ENCODE assay signal across 10 cellular contexts in genomic region chr11:20243974-20244373, GRCh38.
A peak's percentile ranks its signal among the peaks of the same experiment; 100 is the strongest.
DNase-seq lines count a peak whose midpoint lies in the region; TF ChIP-seq lines count a peak whose summit lies in the region.
"Had no signal": no experiment of that assay in that cellular context is flagged by ENCODE, and none has a peak within 500 bp of the region (broad histone marks: within the 10 kb centered on the region; RNA-seq: fewer than 3 reads in every experiment).

No MANE protein-coding gene starts in this region.

- no peak overlapping the region for H3K27ac Mint-ChIP-seq in progenitor cell of endocrine pancreas

- DNase-seq in DMS53 (lab: John Stamatoyannopoulos, UW) (peak; percentile 30), DMS53 treated with DMSO at 0.1 percent for 48 hours (lab: John Stamatoyannopoulos, UW; ENCODE audit: unreplicated experiment) (no peak), MM.1S (no peak), cardiac fibroblast (ENCODE audit: low read depth in 2 of 2) (peak; percentile 7 to 8), progenitor cell of endocrine pancreas (ENCODE audit: low spot score, unreplicated experiment) (no peak), NCI-H2107 (lab: John Stamatoyannopoulos, UW) (no peak), NCI-H446 treated with DMSO at 0.1 percent for 48 hours (lab: John Stamatoyannopoulos, UW) (no peak)
- no peak for DNase-seq in activated T-cell treated with anti-CD3 and anti-CD28 coated beads, Interleukin-2, amount 50 U/mL, for 1 hour
- DNase-seq: amniotic stem cell, NCI-H1930 had no signal

- no peaks in the 10 kb centered on the region for H3K79me2 ChIP-seq in MM.1S (ENCODE audit: low read length)

- no peak overlapping the region for H3K27ac ChIP-seq in MM.1S (ENCODE audit: low read length)

- TF ChIP-seq CTCF in MM.1S (IDR thresholded peaks at IDR 0.05; ENCODE audit: low read length) (peak; percentile 32), cardiac fibroblast (IDR thresholded peaks at IDR 0.05; ENCODE audit: low read depth, low read length) (peak; percentile 42), progenitor cell of endocrine pancreas (IDR thresholded peaks at IDR 0.05; ENCODE audit: unreplicated experiment) (peak; percentile 55)

- peaks cover 25% of the 10 kb centered on the region for H3K27me3 Mint-ChIP-seq in progenitor cell of endocrine pancreas

- no peaks in the 10 kb centered on the region for H3K36me3 ChIP-seq in MM.1S (replicated peaks; ENCODE audit: insufficient read depth, low read length)

- no peaks in the 10 kb centered on the region for H3K4me1 ChIP-seq in MM.1S (ENCODE audit: low read length)

- no peaks in the 10 kb centered on the region for H3K36me3 Mint-ChIP-seq in progenitor cell of endocrine pancreas (ENCODE audit: insufficient read depth)

- H3K9me3 Mint-ChIP-seq in progenitor cell of endocrine pancreas (ENCODE audit: low read depth): peaks cover 7% of the 10 kb centered on the region

- no peak overlapping the region for H2AFZ ChIP-seq in MM.1S (ENCODE audit: low read length)

- no peaks in the 10 kb centered on the region for H3K9me2 ChIP-seq in MM.1S (replicated peaks; ENCODE audit: insufficient read depth, low read length)

- H3K4me3 Mint-ChIP-seq in progenitor cell of endocrine pancreas (ENCODE audit: low read depth): no peak overlapping the region

- H3K9me3 ChIP-seq in MM.1S (replicated peaks; ENCODE audit: insufficient read depth, low read length): no peaks in the 10 kb centered on the region; the same call in 1 of the 2 replicates

- H3K9ac ChIP-seq in MM.1S (ENCODE audit: low read length): no peak overlapping the region

- no peak overlapping the region for H3K4me2 ChIP-seq in MM.1S (ENCODE audit: low read depth, low read length)

- H3K4me1 Mint-ChIP-seq in progenitor cell of endocrine pancreas (ENCODE audit: low read depth): peaks cover 3% of the 10 kb centered on the region

- H3K27me3 ChIP-seq in MM.1S (replicated peaks; ENCODE audit: insufficient read depth, low read length): no peaks in the 10 kb centered on the region

- no peaks in the 10 kb centered on the region for H4K20me1 ChIP-seq in MM.1S (ENCODE audit: insufficient read depth, low read length)

- no peaks in the 10 kb centered on the region for H3F3A ChIP-seq in MM.1S (ENCODE audit: insufficient read depth, low read length)

- no peak overlapping the region for H3K4me3 ChIP-seq in MM.1S (ENCODE audit: low read length)
- no peak overlapping the region for H3K4me3 ChIP-seq in cardiac fibroblast (replicated peaks in 1 of 2; ENCODE audit: low read depth in 2 of 2, low read length in 2 of 2)

Comparison
In these comparisons a context has a peak if more than half of its experiments do, and no peak if none do; other contexts are left out.
1. DNase-seq: peak in DMS53 (single experiment) and cardiac fibroblast (2 of 2); none in DMS53 treated with DMSO at 0.1 percent for 48 hours (single experiment), MM.1S (single experiment), progenitor cell of endocrine pancreas (single experiment), NCI-H2107 (single experiment), activated T-cell treated with anti-CD3 and anti-CD28 coated beads, Interleukin-2, amount 50 U/mL, for 1 hour (single experiment) and NCI-H446 treated with DMSO at 0.1 percent for 48 hours (single experiment).
2. Peak in every context shown above with its lines, with median percentiles within 50 percentile points of each other: CTCF ChIP-seq.